15 cellular contexts compared by ENCODE assay signal in the genomic region with DNA sequence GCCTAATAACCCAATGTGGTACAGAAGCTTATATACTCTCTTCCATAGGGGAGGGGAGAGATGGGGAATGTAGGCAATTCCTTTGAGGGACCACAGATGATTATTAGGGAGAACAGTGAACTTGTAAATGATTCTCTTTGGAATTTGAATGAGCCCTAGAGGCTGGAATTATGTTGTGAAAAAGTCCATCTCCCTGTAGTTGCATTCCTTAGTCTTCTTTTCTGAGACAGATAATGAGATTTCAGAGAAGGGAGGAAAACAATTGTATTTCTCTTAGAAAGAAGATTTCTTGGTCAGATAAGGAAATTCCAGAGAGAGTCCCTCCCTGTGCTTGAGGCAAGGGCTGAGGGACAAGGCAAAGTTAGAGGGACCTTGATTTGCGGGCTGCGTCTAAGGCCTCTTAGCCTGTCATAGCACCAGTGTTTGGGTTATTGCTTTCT.
DNase-seq lines count a peak whose midpoint lies in the region; ATAC-seq, FAIRE-seq and TF ChIP-seq lines count a peak whose summit lies in the region.
"Had no signal": no experiment of that assay in that cellular context is flagged by ENCODE, and none has a peak within 500 bp of the region (broad histone marks: within the 10 kb centered on the region; RNA-seq: fewer than 3 reads in every experiment).

No MANE protein-coding gene starts in this region.

- DNase-seq in ELR (ENCODE audit: low read depth) (peak; percentile 13), RPMI7951 (ENCODE audit: low read depth) (peak; percentile 75), fibroblast of peridontal ligament (ENCODE audit: extremely low read depth) (peak; percentile 23), pancreas (no peak), superior temporal gyrus (ENCODE audit: extremely low spot score) (no peak)
- DNase-seq: caudate nucleus; NCI-H2227 treated with DMSO at 0.1 percent for 48 hours; stimulated activated naive CD4-positive, alpha-beta T cell treated with Interleukin-2 at 50 U/mL for 16 hours had no signal

- H3K9me3 ChIP-seq in pancreas: no peaks in the 10 kb centered on the region
- H3K9me3 ChIP-seq: neutrophil had no signal

- H3K27me3 ChIP-seq in pancreas: no peaks in the 10 kb centered on the region
- H3K27me3 ChIP-seq: neutrophil had no signal

- no peak for TF ChIP-seq CTCF in pancreas (IDR thresholded peaks at IDR 0.05)

- intact Hi-C loops in pancreas (cut with DNase I): no loop called here

- H3K4me1 ChIP-seq in pancreas: peaks cover 0 to 16% (median 13%) of the 10 kb centered on the region in 3 donors

- 96 to 100% methylated on average over 2 of the region's 2 CpGs for WGBS in pancreas, 2 donors

- H3K36me3 ChIP-seq in pancreas: no peaks in the 10 kb centered on the region
- H3K36me3 ChIP-seq: neutrophil had no signal

- ATAC-seq in pancreas (no peak), HG03025 (IDR thresholded peaks at IDR 0.05; ENCODE audit: low FRiP score, unreplicated experiment) (no peak), GM18867 (IDR thresholded peaks at IDR 0.05; ENCODE audit: unreplicated experiment) (no peak), HG03045 (IDR thresholded peaks at IDR 0.05; ENCODE audit: unreplicated experiment) (no peak)
- ATAC-seq: GM12878 had no signal

- no peak overlapping the region for H3K4me3 ChIP-seq in pancreas
- H3K4me3 ChIP-seq: GM12878 had no signal

- no peak for FAIRE-seq in pancreas (lab: Jason Lieb, UNC)
- FAIRE-seq: GM12878, islet of Langerhans had no signal

- H3K27ac ChIP-seq in pancreas: peak overlapping the region in 3 of 4 donors; percentile 3 to 80 (median 13)
- H3K27ac ChIP-seq: neutrophil, RWPE1 had no signal

Comparison
In these comparisons a context has a peak if more than half of its experiments do, and no peak if none do; other contexts are left out.
1. DNase-seq: peak in ELR (single experiment), RPMI7951 (single experiment) and fibroblast of peridontal ligament (single experiment); none in pancreas (0 of 6) and superior temporal gyrus (single experiment).